Comparison of ENCODE assay signal across 11 cellular contexts in genomic region chr11:45852018-45852711, GRCh38. TPM values are rescaled to one million over a fixed set of nuclear protein-coding genes. Genes with fewer than 3 reads are reported as not detected.
DNase-seq lines count a peak whose midpoint lies in the region; TF ChIP-seq lines count a peak whose summit lies in the region.
"Had no signal": no experiment of that assay in that cellular context is flagged by ENCODE, and none has a peak within 500 bp of the region (broad histone marks: within the 10 kb centered on the region; RNA-seq: fewer than 3 reads in every experiment).

No MANE protein-coding gene starts in this region.

- H3K9me3 ChIP-seq in ascending aorta, result no peaks in the 10 kb centered on the region
- no peaks in the 10 kb centered on the region for H3K9me3 ChIP-seq in liver (ENCODE audit: control insufficient read depth in 4 of 4, low read length in 3 of 4)
- H3K9me3 ChIP-seq in testis, result no peaks in the 10 kb centered on the region

- TF ChIP-seq POLR2A in testis (IDR thresholded peaks at IDR 0.05), result no peak

- TF ChIP-seq CTCF in ascending aorta (IDR thresholded peaks at IDR 0.05) (no peak), liver (IDR thresholded peaks at IDR 0.05; ENCODE audit: low read depth, low read length, missing input control) (no peak), testis (IDR thresholded peaks at IDR 0.05) (no peak), GM20000 (IDR thresholded peaks at IDR 0.05; ENCODE audit: extremely low read depth, missing control alignments) (no peak)

- peaks cover 33 to 76% of the 10 kb centered on the region in 2 donors for H3K4me1 ChIP-seq in ascending aorta
- H3K4me1 ChIP-seq in liver (ENCODE audit: control insufficient read depth in 4 of 4, insufficient read depth in 4 of 4, low read length in 3 of 4), result peaks cover 17 to 87% (median 79%) of the 10 kb centered on the region in 4 donors
- H3K4me1 ChIP-seq in testis, result peaks cover 66% of the 10 kb centered on the region
- H3K4me1 ChIP-seq: foreskin keratinocyte had no signal

- H3K27ac ChIP-seq in ascending aorta, result peak overlapping the region; percentile 29 to 40
- H3K27ac ChIP-seq in liver (ENCODE audit: low read depth in 1 of 2, low read length in 2 of 2), result peak overlapping the region; percentile 63 to 71
- H3K27ac ChIP-seq in testis, result peak overlapping the region; percentile 5 to 37
- H3K27ac ChIP-seq: foreskin keratinocyte had no signal

- no peaks in the 10 kb centered on the region; the same call in 1 of the 2 replicates for H3K27me3 ChIP-seq in H7 (ENCODE audit: control insufficient read depth, insufficient read depth, low read length)
- H3K27me3 ChIP-seq in ascending aorta, result no peaks in the 10 kb centered on the region
- no peaks in the 10 kb centered on the region for H3K27me3 ChIP-seq in liver (ENCODE audit: control insufficient read depth in 4 of 4, insufficient read depth in 4 of 4, low read length in 3 of 4)
- no peaks in the 10 kb centered on the region for H3K27me3 ChIP-seq in testis
- H3K27me3 ChIP-seq: foreskin keratinocyte had no signal

- intact Hi-C loops in ascending aorta (cut with DNase I) (no loop called here), testis (cut with DNase I; ENCODE audit: low total_unique reads) (no loop called here)

- TF ChIP-seq RAD21 in liver (IDR thresholded peaks at IDR 0.05), result peak; percentile 25 to 36

- H3K9ac ChIP-seq in liver (ENCODE audit: low read depth in 1 of 2, low read length in 2 of 2), result peak overlapping the region in 1 of 2 donors; percentile 44

- 50% methylated on average over 4 of the region's 4 CpGs for WGBS in liver
- WGBS in testis, 2 donors, result 46 to 64% methylated on average over 4 of the region's 4 CpGs

- CTCF ChIA-PET in HEK293T (lab: Yijun Ruan, JAX), result no interaction called here

- DNase-seq in H7, result peak; percentile 61
- DNase-seq in ascending aorta (ENCODE audit: low spot score in 2 of 2), result no peak
- no peak for DNase-seq in testis
- no peak for DNase-seq in GM20000 (ENCODE audit: low spot score)
- no peak for DNase-seq in NCI-H524 treated with DMSO at 0.1 percent for 48 hours (lab: John Stamatoyannopoulos, UW)
- no peak for DNase-seq in activated effector memory CD4-positive, alpha-beta T cell treated with anti-CD3 and anti-CD28 coated beads, Interleukin-2, amount 50 U/mL, for 16 hours
- DNase-seq in HEK293T (ENCODE audit: extremely low spot score), result no peak
- DNase-seq: foreskin keratinocyte, NCI-H146, SHP77 had no signal

- no peaks in the 10 kb centered on the region; the same call in 1 of the 2 replicates for H3K36me3 ChIP-seq in H7 (replicated peaks; ENCODE audit: control insufficient read depth, insufficient read depth, low read length)
- peaks cover 4 to 5% of the 10 kb centered on the region in 2 donors for H3K36me3 ChIP-seq in ascending aorta
- H3K36me3 ChIP-seq in liver (ENCODE audit: control insufficient read depth in 4 of 4, insufficient read depth in 3 of 4, low read depth in 1 of 4, low read length in 3 of 4), result peaks cover 2 to 19% (median 13%) of the 10 kb centered on the region in 4 donors
- H3K36me3 ChIP-seq in testis (ENCODE audit: low read depth, missing control alignments), result no peaks in the 10 kb centered on the region

- H3K4me3 ChIP-seq in H7 (ENCODE audit: insufficient read depth, low read depth, low read length), result no peak overlapping the region
- peak overlapping the region in 1 of 2 donors; percentile 14 for H3K4me3 ChIP-seq in ascending aorta
- H3K4me3 ChIP-seq in liver (ENCODE audit: low read depth in 1 of 3, low read length in 3 of 3), result no peak overlapping the region
- no peak overlapping the region for H3K4me3 ChIP-seq in testis

- POLR2A ChIA-PET in HEK293T (lab: Yijun Ruan, JAX), result no interaction called here

TF ChIP-seq in liver, 16 proteins besides CTCF, POLR2A, EP300 and RAD21 (continues in another document):
- TF ChIP-seq RXRA (IDR thresholded peaks at IDR 0.05) (peak; percentile 43 to 84), FOXA2 (IDR thresholded peaks at IDR 0.05) (peak; percentile 48), ZBTB33 (IDR thresholded peaks at IDR 0.05) (peak; percentile 73), HNF4G (IDR thresholded peaks at IDR 0.05) (peak; percentile 7), GABPA (IDR thresholded peaks at IDR 0.05 in 1 of 2, conservative IDR thresholded peaks at IDR 0.05 in 1 of 2) (peak in 1 of 2 donors; percentile 46), EGR1 (IDR thresholded peaks at IDR 0.05; ENCODE audit: low read depth in 2 of 2) (peak in 1 of 2 donors; percentile 20), HNF4A (conservative IDR thresholded peaks at IDR 0.05) (peak; percentile 79 to 88), FOXA1 (IDR thresholded peaks at IDR 0.05) (peak; percentile 13), MAX (IDR thresholded peaks at IDR 0.05) (peak; percentile 97), JUND (IDR thresholded peaks at IDR 0.05) (peak in 1 of 2 donors; percentile 45), TAF1 (conservative IDR thresholded peaks at IDR 0.05) (no peak), NR2F2 (IDR thresholded peaks at IDR 0.05) (no peak)

TF ChIP-seq in HEK293T, 16 proteins besides CTCF, POLR2A, EP300 and RAD21:
- TF ChIP-seq HDGF (IDR thresholded peaks at IDR 0.05; ENCODE audit: borderline replicate concordance) (no peak), BHLHE40 (IDR thresholded peaks at IDR 0.05; ENCODE audit: borderline replicate concordance) (no peak)

RNA-seq across cellular contexts. Expression of gene CRY2, which starts 4.9 kb away (rescaled TPM):
- total RNA-seq in H7 (2014; rRNA removed; shearing (Covaris generic)), result 16.0 and 24.1 TPM in 2 replicates
- 29.6 TPM for total RNA-seq in ascending aorta
- 10 to 100 TPM; 16.7 to 72.9 TPM for total RNA-seq in liver
- polyA plus RNA-seq in liver, result 10 to 100 TPM; 18.2 to 47.9 TPM
- total RNA-seq in testis, result 100 to 1,000 TPM; 109 to 124 TPM
- polyA plus RNA-seq in testis (ENCODE audit: insufficient read depth, low read depth, low replicate concordance), result 80.0 TPM

RNA-seq across cellular contexts. Expression of gene MAPK8IP1, which starts 33.3 kb away (rescaled TPM):
- 10.4 and 15.3 TPM in 2 replicates for total RNA-seq in H7 (2014; rRNA removed; shearing (Covaris generic))
- 6.0 TPM for total RNA-seq in ascending aorta
- 1 to 10 TPM in 1 of 2 donors, under 1 TPM in 1; 0.89 to 1.8 TPM for total RNA-seq in liver
- 1 to 10 TPM in 1 of 2 donors, under 1 TPM in 1; 0.78 to 2.7 TPM for polyA plus RNA-seq in liver
- total RNA-seq in testis, result 10 to 100 TPM; 54.5 to 57.5 TPM
- 62.9 TPM for polyA plus RNA-seq in testis (ENCODE audit: insufficient read depth, low read depth, low replicate concordance)

RNA-seq across cellular contexts. Expression of gene SLC35C1, which starts 47.2 kb away (rescaled TPM):
- 3.9 and 5.8 TPM in 2 replicates for total RNA-seq in H7 (2014; rRNA removed; shearing (Covaris generic))
- 47.7 TPM for total RNA-seq in ascending aorta
- 10 to 100 TPM in 1 of 2 donors, 1 to 10 TPM in 1; 2.5 to 36.5 TPM for total RNA-seq in liver
- polyA plus RNA-seq in liver, result 10 to 100 TPM; 55.8 to 82.0 TPM
- total RNA-seq in testis, result 10 to 100 TPM; 12.9 to 15.7 TPM
- polyA plus RNA-seq in testis (ENCODE audit: insufficient read depth, low read depth, low replicate concordance), result 10.4 TPM

RNA-seq across cellular contexts. Expression of gene FREY1, which starts 54.9 kb away (rescaled TPM):
- 0.35 and 2.3 TPM in 2 replicates for total RNA-seq in H7 (2014; rRNA removed; shearing (Covaris generic))
- not detected for total RNA-seq in ascending aorta
- total RNA-seq in liver, result 1 to 10 TPM in 1 of 2 donors, under 1 TPM in 1; 0.75 to 2.1 TPM
- polyA plus RNA-seq in liver, result under 1 TPM in 1 of 2 donors, not detected in 1; 0.18 TPM
- 10 to 100 TPM; 19.2 to 22.7 TPM for total RNA-seq in testis
- 59.2 TPM for polyA plus RNA-seq in testis (ENCODE audit: insufficient read depth, low read depth, low replicate concordance)
